17 cellular contexts compared by ENCODE assay signal in genomic region chr4:112520598-112521122, GRCh38. TPM values are rescaled to one million over a fixed set of nuclear protein-coding genes. Genes with fewer than 3 reads are reported as not detected.
A peak's percentile ranks its signal among the peaks of the same experiment; 100 is the strongest.
DNase-seq lines count a peak whose midpoint lies in the region; ATAC-seq and TF ChIP-seq lines count a peak whose summit lies in the region.
"Had no signal": no experiment of that assay in that cellular context is flagged by ENCODE, and none has a peak within 500 bp of the region (broad histone marks: within the 10 kb centered on the region; RNA-seq: fewer than 3 reads in every experiment).

No MANE protein-coding gene starts in this region.

- ATAC-seq in activated naive CD8-positive, alpha-beta T cell treated with anti-CD3 and anti-CD28 coated beads, Interleukin-2, amount 50 U/mL, for 24 hours: no peak
- ATAC-seq in left ventricle myocardium superior: no peak
- no peak for ATAC-seq in HG03196 (IDR thresholded peaks at IDR 0.05; ENCODE audit: unreplicated experiment)
- ATAC-seq in GM19467 (IDR thresholded peaks at IDR 0.05; ENCODE audit: unreplicated experiment): no peak
- ATAC-seq: body of pancreas, HCT116 had no signal

- TF ChIP-seq CTCF in GM06990 (IDR thresholded peaks at IDR 0.05; ENCODE audit: insufficient read depth, low read length, poor library complexity, severe bottlenecking) (no peak), nephron progenitor cell (IDR thresholded peaks at IDR 0.05) (no peak)

- H3K4me3 Mint-ChIP-seq in activated naive CD8-positive, alpha-beta T cell treated with anti-CD3 and anti-CD28 coated beads, Interleukin-2, amount 50 U/mL, for 24 hours: peak overlapping the region; percentile 45
- H3K4me3 Mint-ChIP-seq in nephron progenitor cell: peak overlapping the region; percentile 70

- H3K4me3 ChIP-seq in GM06990 (replicated peaks; ENCODE audit: low read depth, low read length): peak overlapping the region; percentile 56
- H3K4me3 ChIP-seq in HUES48 (ENCODE audit: low read depth, low read length): peak overlapping the region; percentile 53
- H3K4me3 ChIP-seq: body of pancreas, suprapubic skin had no signal

- peaks cover 89% of the 10 kb centered on the region for H3K27me3 Mint-ChIP-seq in activated naive CD8-positive, alpha-beta T cell treated with anti-CD3 and anti-CD28 coated beads, Interleukin-2, amount 50 U/mL, for 24 hours
- H3K27me3 Mint-ChIP-seq in nephron progenitor cell (ENCODE audit: low read depth, poor library complexity): peaks cover 100% of the 10 kb centered on the region

- no peak overlapping the region for H3K27ac Mint-ChIP-seq in activated naive CD8-positive, alpha-beta T cell treated with anti-CD3 and anti-CD28 coated beads, Interleukin-2, amount 50 U/mL, for 24 hours
- H3K27ac Mint-ChIP-seq in nephron progenitor cell: no peak overlapping the region

- peaks cover 3% of the 10 kb centered on the region for H3K9me3 Mint-ChIP-seq in activated naive CD8-positive, alpha-beta T cell treated with anti-CD3 and anti-CD28 coated beads, Interleukin-2, amount 50 U/mL, for 24 hours
- H3K9me3 Mint-ChIP-seq in nephron progenitor cell: peaks cover 15% of the 10 kb centered on the region

- H3K36me3 Mint-ChIP-seq in activated naive CD8-positive, alpha-beta T cell treated with anti-CD3 and anti-CD28 coated beads, Interleukin-2, amount 50 U/mL, for 24 hours (ENCODE audit: low read depth): no peaks in the 10 kb centered on the region
- H3K36me3 Mint-ChIP-seq in nephron progenitor cell (ENCODE audit: low read depth): no peaks in the 10 kb centered on the region

- H3K4me1 Mint-ChIP-seq in activated naive CD8-positive, alpha-beta T cell treated with anti-CD3 and anti-CD28 coated beads, Interleukin-2, amount 50 U/mL, for 24 hours: peaks cover 47% of the 10 kb centered on the region
- H3K4me1 Mint-ChIP-seq in nephron progenitor cell: peaks cover 68% of the 10 kb centered on the region

- DNase-seq in GM06990 (ENCODE audit: extremely low read depth, insufficient read length): no peak
- DNase-seq in activated naive CD8-positive, alpha-beta T cell treated with anti-CD3 and anti-CD28 coated beads, Interleukin-2, amount 50 U/mL, for 24 hours: no peak
- peak; percentile 3 for DNase-seq in nephron progenitor cell
- no peak for DNase-seq in left ventricle myocardium superior
- no peak for DNase-seq in inferior parietal cortex (ENCODE audit: extremely low spot score)
- DNase-seq: Calu3; effector CD8-positive, alpha-beta T cell; IMR-90; NCI-H187 treated with DMSO at 0.1 percent for 48 hours; SW 1271 had no signal

- no peaks in the 10 kb centered on the region for H3K9me3 ChIP-seq in HUES48 (ENCODE audit: control insufficient read depth, insufficient read depth, low read length)
- H3K9me3 ChIP-seq: body of pancreas, suprapubic skin had no signal

- H3K27me3 ChIP-seq in GM06990 (replicated peaks; ENCODE audit: control insufficient read depth, insufficient read depth, low read length) (no peaks in the 10 kb centered on the region), HUES48 (ENCODE audit: control insufficient read depth, insufficient read depth, low read length) (peaks cover 99% of the 10 kb centered on the region)

- intact Hi-C loops in left ventricle myocardium superior (cut with micrococcal nuclease): no loop called here

- no peaks in the 10 kb centered on the region for H3K36me3 ChIP-seq in GM06990 (ENCODE audit: control insufficient read depth, insufficient read depth, low read length)
- no peaks in the 10 kb centered on the region for H3K36me3 ChIP-seq in HUES48 (ENCODE audit: control insufficient read depth, insufficient read depth, low read length)
- H3K36me3 ChIP-seq: suprapubic skin had no signal

- H3K4me1 ChIP-seq in HUES48 (ENCODE audit: control insufficient read depth, insufficient read depth, low read length): peaks cover 33% of the 10 kb centered on the region

- H3K27ac ChIP-seq in HUES48 (ENCODE audit: low read depth, low read length): no peak overlapping the region
- H3K27ac ChIP-seq: body of pancreas, suprapubic skin had no signal

- no peak overlapping the region for H3K9ac ChIP-seq in HUES48 (ENCODE audit: low read depth, low read length)

RNA-seq across cellular contexts. Expression of gene NEUROG2, which starts 4.7 kb away (rescaled TPM):
- total RNA-seq in left ventricle myocardium superior: not detected
- total RNA-seq: body of pancreas, Calu3, IMR-90, lung microvascular endothelial cell, suprapubic skin had no signal
